ENCODE assay signal across 8 cellular contexts in the genomic region with DNA sequence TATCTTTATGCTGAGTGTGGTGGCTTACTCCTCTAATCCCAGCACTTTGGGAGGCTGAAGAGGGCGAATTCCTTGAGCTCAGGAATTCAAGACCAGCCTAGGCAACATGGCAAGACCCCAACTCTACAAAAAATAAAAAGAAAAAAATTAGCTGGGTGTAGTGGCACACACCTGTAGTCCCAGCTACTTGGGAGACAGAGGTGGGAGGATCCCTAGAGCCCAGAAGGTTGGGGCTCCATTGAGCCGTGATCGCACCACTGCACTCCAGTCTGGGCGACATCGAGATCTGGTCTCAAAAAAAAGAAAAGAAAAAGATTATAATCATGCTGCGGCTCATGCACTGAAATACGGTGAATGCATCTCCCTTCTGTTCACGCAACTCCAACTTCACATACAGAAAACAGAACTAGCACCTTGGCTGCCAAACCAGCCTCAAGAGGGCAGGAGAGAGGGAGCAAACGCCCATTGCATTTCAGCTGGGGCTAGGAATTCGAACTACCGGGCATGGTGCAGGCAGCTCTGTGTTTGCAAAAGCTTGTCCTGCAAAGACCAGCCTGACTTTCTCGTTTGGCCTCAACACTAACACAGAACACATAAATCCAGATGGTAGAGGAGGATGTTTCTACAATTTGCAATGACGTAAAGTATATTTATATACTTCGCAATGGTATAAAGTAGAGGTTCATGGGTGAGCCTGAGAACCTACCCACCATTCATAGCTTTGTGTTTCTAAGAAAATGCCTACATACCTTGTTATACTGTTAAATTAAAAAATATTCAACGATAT. TPM values are rescaled to one million over a fixed set of nuclear protein-coding genes. Genes with fewer than 3 reads are reported as not detected.
DNase-seq lines count a peak whose midpoint lies in the region; ATAC-seq, FAIRE-seq and TF ChIP-seq lines count a peak whose summit lies in the region.

No MANE protein-coding gene starts in this region.

- H3K36me3 ChIP-seq in endothelial cell of umbilical vein (ENCODE audit: control insufficient read depth in 2 of 2, extremely low read depth in 1 of 2, insufficient read depth in 2 of 2, low read length in 2 of 2) = no peaks in the 10 kb centered on the region

- TF ChIP-seq POLR2A in endothelial cell of umbilical vein (IDR thresholded peaks at IDR 0.05; ENCODE audit: low read depth, low read length) = no peak

- H3K4me1 ChIP-seq in endothelial cell of umbilical vein (ENCODE audit: control insufficient read depth, extremely low read depth, insufficient read depth, low read length) = peaks cover 2% of the 10 kb centered on the region

- H3K27me3 ChIP-seq in AG04450 (ENCODE audit: control insufficient read depth, insufficient read depth, low read length) (peaks cover 2% of the 10 kb centered on the region), endothelial cell of umbilical vein (ENCODE audit: control insufficient read depth in 2 of 2, insufficient read depth in 2 of 2, low read length in 2 of 2) (peaks cover 5 to 10% of the 10 kb centered on the region in 2 experiments)

- no peak for DNase-seq in AG04450 (ENCODE audit: low read depth, low spot score)
- peak; percentile 60 for DNase-seq in GM19238 (ENCODE audit: insufficient read length, low spot score)
- DNase-seq in NCI-H82 (lab: John Stamatoyannopoulos, UW) = peak; percentile 77
- DNase-seq in activated CD8-positive, alpha-beta memory T cell treated with anti-CD3 and anti-CD28 coated beads, Interleukin-2, amount 10 ng/mL, durations not matched to agents 7 days and 5 days = peak; percentile 71
- peak; percentile 53 for DNase-seq in endothelial cell of umbilical vein (ENCODE audit: low read depth, low spot score)
- DNase-seq in mucosa of gallbladder (ENCODE audit: low spot score) = peak; percentile 66
- DNase-seq in substantia nigra (lab: John Stamatoyannopoulos, UW) = peak in 32 of 49 donors; percentile 8 to 71 (median 42)

- no peak overlapping the region for H3K9ac ChIP-seq in endothelial cell of umbilical vein (replicated peaks; ENCODE audit: extremely low read depth, insufficient read depth, low read length)

- no peak overlapping the region for H3K4me3 Mint-ChIP-seq in activated CD8-positive, alpha-beta memory T cell treated with anti-CD3 and anti-CD28 coated beads, Interleukin-2, amount 10 ng/mL, durations not matched to agents 7 days and 5 days

- H3K9me3 ChIP-seq in AG04450 (ENCODE audit: control insufficient read depth, insufficient read depth, low read length) = no peaks in the 10 kb centered on the region
- no peaks in the 10 kb centered on the region for H3K9me3 ChIP-seq in endothelial cell of umbilical vein (replicated peaks; ENCODE audit: control insufficient read depth, insufficient read depth, low read length)

- dilution Hi-C loops in endothelial cell of umbilical vein (cut with MboI; ENCODE audit: extremely low pct_ligation_motif_present, low sequenced_read_pairs) = no loop called here

- H3K4me1 Mint-ChIP-seq in activated CD8-positive, alpha-beta memory T cell treated with anti-CD3 and anti-CD28 coated beads, Interleukin-2, amount 10 ng/mL, durations not matched to agents 7 days and 5 days = peaks cover 3% of the 10 kb centered on the region

- BruUV-seq in endothelial cell of umbilical vein (replicated peaks; lab: Mats Ljungman, UMichigan) = no TSS peak

- TF ChIP-seq CTCF in AG04450 (IDR thresholded peaks at IDR 0.05; ENCODE audit: low read depth, low read length) = peak; percentile 88
- peak; percentile 70 to 83 for TF ChIP-seq CTCF in endothelial cell of umbilical vein (IDR thresholded peaks at IDR 0.05; ENCODE audit: extremely low read depth in 1 of 2, insufficient read depth in 1 of 2, low read depth in 1 of 2, low read length in 2 of 2)

- H3K79me2 ChIP-seq in endothelial cell of umbilical vein (ENCODE audit: control insufficient read depth, insufficient read depth, low read length) = no peaks in the 10 kb centered on the region

- H2AFZ ChIP-seq in endothelial cell of umbilical vein (ENCODE audit: low read depth, low read length) = no peak overlapping the region

- no peaks in the 10 kb centered on the region for H3K9me3 Mint-ChIP-seq in activated CD8-positive, alpha-beta memory T cell treated with anti-CD3 and anti-CD28 coated beads, Interleukin-2, amount 10 ng/mL, durations not matched to agents 7 days and 5 days (ENCODE audit: low read depth)

- CTCF ChIA-PET in AG04450 (lab: Charles Lee) (interaction anchor here (0.9 to 2.9 kb wide), 17 partner anchors 9 to 185 kb away, joined by 3 to 26 read pairs (median 5); partner anchors contain the start of genes MIEF1 and RPL3), endothelial cell of umbilical vein (lab: Charles Lee) (interaction anchor here (0.6 to 4.4 kb wide), 22 partner anchors 9 to 693 kb away, joined by 3 to 43 read pairs (median 4); partner anchors contain the start of genes RPL3 and TAB1)
- CTCF ChIA-PET in activated CD8-positive, alpha-beta memory T cell treated with anti-CD3 and anti-CD28 coated beads, Interleukin-2, amount 10 ng/mL, durations not matched to agents 7 days and 5 days (lab: Charles Lee) = interaction anchor here (0.7 to 2.6 kb wide), 17 partner anchors 9 to 187 kb away, joined by 3 to 21 read pairs (median 5); partner anchors contain the start of genes ATF4, RPL3 and TAB1

- H3K4me3 ChIP-seq in AG04450 (ENCODE audit: low read depth, low read length) (no peak overlapping the region), endothelial cell of umbilical vein (replicated peaks in 1 of 3; ENCODE audit: insufficient read depth in 1 of 3, low read depth in 1 of 3, low read length in 3 of 3) (no peak overlapping the region)

- peak; percentile 74 for FAIRE-seq in endothelial cell of umbilical vein (lab: Jason Lieb, UNC)

- H4K20me1 ChIP-seq in endothelial cell of umbilical vein (replicated peaks; ENCODE audit: control insufficient read depth, extremely low read depth, insufficient read depth, low read length) = no peaks in the 10 kb centered on the region

- no peak overlapping the region for H3K4me2 ChIP-seq in endothelial cell of umbilical vein (ENCODE audit: insufficient read depth, low read length)

- peak; percentile 83 for ATAC-seq in activated CD8-positive, alpha-beta memory T cell treated with anti-CD3 and anti-CD28 coated beads, Interleukin-2, amount 10 ng/mL, durations not matched to agents 7 days and 5 days
- ATAC-seq in GM18909 (IDR thresholded peaks at IDR 0.05; ENCODE audit: poor library complexity, unreplicated experiment) = no peak

- no peaks in the 10 kb centered on the region for H3K9me1 ChIP-seq in endothelial cell of umbilical vein (replicated peaks; ENCODE audit: control insufficient read depth, extremely low read depth, insufficient read depth, low read length)

- H3K36me3 Mint-ChIP-seq in activated CD8-positive, alpha-beta memory T cell treated with anti-CD3 and anti-CD28 coated beads, Interleukin-2, amount 10 ng/mL, durations not matched to agents 7 days and 5 days = no peaks in the 10 kb centered on the region

- H3K27ac ChIP-seq in AG04450 (ENCODE audit: low read depth, low read length) (no peak overlapping the region), endothelial cell of umbilical vein (ENCODE audit: insufficient read depth, low read depth, low read length) (no peak overlapping the region), substantia nigra (ENCODE audit: low read depth, low read length, poor library complexity, severe bottlenecking) (no peak overlapping the region)

- intact Hi-C loops in endothelial cell of umbilical vein (cut with micrococcal nuclease) = loop anchor here (2.0 to 10.0 kb wide), 2 partner anchors 25 to 151 kb away; partner anchors contain the start of gene RPL3

- POLR2A ChIA-PET in AG04450 (lab: Yijun Ruan, JAX) = interaction anchor here (0.5 to 1.2 kb wide), 3 partner anchors 24 to 177 kb away, joined by 3 to 12 read pairs (median 3); partner anchors contain the start of genes ATF4 and RPL3
- POLR2A ChIA-PET in endothelial cell of umbilical vein (lab: Charles Lee) = interaction anchor here (1.0 kb wide), 1 partner anchor 24 kb away, joined by 3 read pairs; the partner anchor contains the start of gene RPL3

- no peak overlapping the region for H3K27ac Mint-ChIP-seq in activated CD8-positive, alpha-beta memory T cell treated with anti-CD3 and anti-CD28 coated beads, Interleukin-2, amount 10 ng/mL, durations not matched to agents 7 days and 5 days

- H3K27me3 Mint-ChIP-seq in activated CD8-positive, alpha-beta memory T cell treated with anti-CD3 and anti-CD28 coated beads, Interleukin-2, amount 10 ng/mL, durations not matched to agents 7 days and 5 days = peaks cover 35% of the 10 kb centered on the region

RNA-seq across cellular contexts. Expression of gene SYNGR1, which starts 6.3 kb away (rescaled TPM):
- polyA plus RNA-seq in AG04450 (2011; rRNA removed) (20.8 and 31.7 TPM in 2 replicates), endothelial cell of umbilical vein (10.2 and 16.5 TPM in 2 replicates)
- polyA minus RNA-seq in AG04450 (2011; rRNA and poly(A)+ RNA removed) = 7.8 and 10.0 TPM in 2 replicates
- total RNA-seq in activated CD8-positive, alpha-beta memory T cell treated with anti-CD3 and anti-CD28 coated beads, Interleukin-2, amount 10 ng/mL, durations not matched to agents 7 days and 5 days = 10 to 100 TPM in 1 of 2 experiments, 1 to 10 TPM in 1; 4.2 to 16.0 TPM
- total RNA-seq in endothelial cell of umbilical vein (3.7 and 3.8 TPM in 2 replicates), mucosa of gallbladder (41.8 TPM)
- 4.1 and 8.8 TPM in 2 replicates for polyA plus RNA-seq in endothelial cell of umbilical vein (2011; cell fraction: cytosol; rRNA removed)
- polyA plus RNA-seq in endothelial cell of umbilical vein (2011; cell fraction: nucleus; rRNA removed) = 7.7 and 13.1 TPM in 2 replicates
- polyA plus RNA-seq in endothelial cell of umbilical vein (2012) = 7.7 and 11.3 TPM in 2 replicates
- 2.4 and 3.5 TPM in 2 replicates for polyA minus RNA-seq in endothelial cell of umbilical vein
- polyA minus RNA-seq in endothelial cell of umbilical vein (2011; cell fraction: cytosol; rRNA and poly(A)+ RNA removed) = 5.1 TPM
- polyA minus RNA-seq in endothelial cell of umbilical vein (2011; cell fraction: nucleus; rRNA and poly(A)+ RNA removed) = 2.1 and 5.6 TPM in 2 replicates

RNA-seq across cellular contexts. Expression of gene RPL3, which starts 24.0 kb away (rescaled TPM):
- polyA plus RNA-seq in AG04450 (2011; rRNA removed) (3,445 and 3,813 TPM in 2 replicates), endothelial cell of umbilical vein (3,568 and 4,065 TPM in 2 replicates)
- 2,106 and 2,539 TPM in 2 replicates for polyA minus RNA-seq in AG04450 (2011; rRNA and poly(A)+ RNA removed)
- 1,000 to 10,000 TPM; 1,571 to 1,769 TPM for total RNA-seq in activated CD8-positive, alpha-beta memory T cell treated with anti-CD3 and anti-CD28 coated beads, Interleukin-2, amount 10 ng/mL, durations not matched to agents 7 days and 5 days
- total RNA-seq in endothelial cell of umbilical vein (1,954 and 2,068 TPM in 2 replicates), mucosa of gallbladder (1,535 TPM)
- 5,025 and 5,056 TPM in 2 replicates for polyA plus RNA-seq in endothelial cell of umbilical vein (2011; cell fraction: cytosol; rRNA removed)
- 2,447 and 2,853 TPM in 2 replicates for polyA plus RNA-seq in endothelial cell of umbilical vein (2011; cell fraction: nucleus; rRNA removed)
- 2,388 and 3,163 TPM in 2 replicates for polyA plus RNA-seq in endothelial cell of umbilical vein (2012)
- 1,732 and 1,760 TPM in 2 replicates for polyA minus RNA-seq in endothelial cell of umbilical vein
- 1,163 TPM for polyA minus RNA-seq in endothelial cell of umbilical vein (2011; cell fraction: cytosol; rRNA and poly(A)+ RNA removed)
- 461 and 707 TPM in 2 replicates for polyA minus RNA-seq in endothelial cell of umbilical vein (2011; cell fraction: nucleus; rRNA and poly(A)+ RNA removed)

RNA-seq across cellular contexts. Expression of gene TAB1, which starts 56.1 kb away (rescaled TPM):
- polyA plus RNA-seq in AG04450 (2011; rRNA removed) = 16.7 and 18.7 TPM in 2 replicates
- 17.5 and 18.8 TPM in 2 replicates for polyA minus RNA-seq in AG04450 (2011; rRNA and poly(A)+ RNA removed)
- total RNA-seq in activated CD8-positive, alpha-beta memory T cell treated with anti-CD3 and anti-CD28 coated beads, Interleukin-2, amount 10 ng/mL, durations not matched to agents 7 days and 5 days = 10 to 100 TPM; 27.7 to 35.2 TPM
- total RNA-seq in endothelial cell of umbilical vein = 18.5 and 22.8 TPM in 2 replicates
- polyA plus RNA-seq in endothelial cell of umbilical vein = 29.3 and 31.6 TPM in 2 replicates
- 17.6 and 20.1 TPM in 2 replicates for polyA plus RNA-seq in endothelial cell of umbilical vein (2011; cell fraction: cytosol; rRNA removed)
- 18.7 and 20.2 TPM in 2 replicates for polyA plus RNA-seq in endothelial cell of umbilical vein (2011; cell fraction: nucleus; rRNA removed)
- polyA plus RNA-seq in endothelial cell of umbilical vein (2012) = 13.5 and 15.9 TPM in 2 replicates
- polyA minus RNA-seq in endothelial cell of umbilical vein = 15.8 and 24.2 TPM in 2 replicates
- polyA minus RNA-seq in endothelial cell of umbilical vein (2011; cell fraction: cytosol; rRNA and poly(A)+ RNA removed) = 11.2 TPM
- 8.4 and 10.6 TPM in 2 replicates for polyA minus RNA-seq in endothelial cell of umbilical vein (2011; cell fraction: nucleus; rRNA and poly(A)+ RNA removed)
- 40.2 TPM for total RNA-seq in mucosa of gallbladder
